ENCODE assay signal across 34 cellular contexts in genomic region chr2:31535753-31536152, GRCh38. TPM values are rescaled to one million over a fixed set of nuclear protein-coding genes. Genes with fewer than 3 reads are reported as not detected.
"Had no signal": no experiment of that assay in that cellular context is flagged by ENCODE, and none has a peak within 500 bp of the region (broad histone marks: within the 10 kb centered on the region; RNA-seq: fewer than 3 reads in every experiment).

No MANE protein-coding gene starts in this region.

- ATAC-seq: activated CD4-positive, CD25-positive, alpha-beta regulatory T cell treated with anti-CD3 and anti-CD28 coated beads, Interleukin-2, amount 50 U/mL, for 24 hours; activated CD8-positive, alpha-beta T cell treated with anti-CD3 and anti-CD28 coated beads for 36 hours; activated T-cell treated with anti-CD3 and anti-CD28 coated beads, Interleukin-2, amount 50 U/mL, for 4 hours; activated T-helper 17 cell treated with anti-CD3 and anti-CD28 coated beads, Interleukin-2, amount 50 U/mL, for 72 hours; gastrocnemius medialis; left ventricle myocardium superior; stimulated activated naive B cell treated with anti-CD40 and anti-IgM and Interleukin-4, amounts not matched to agents 10 μg/mL and 1 μg/mL and 100 μg/mL, for 72 hours had no signal

- H3K4me3 Mint-ChIP-seq: activated CD8-positive, alpha-beta T cell treated with anti-CD3 and anti-CD28 coated beads for 36 hours; activated naive CD8-positive, alpha-beta T cell; activated T-cell treated with anti-CD3 and anti-CD28 coated beads, Interleukin-2, amount 50 U/mL, for 4 hours; activated T-helper 17 cell treated with anti-CD3 and anti-CD28 coated beads, Interleukin-2, amount 50 U/mL, for 72 hours; central memory CD8-positive, alpha-beta T cell; dendritic cell treated with granulocyte-macrophage colony-stimulating factor and Interleukin-4, amounts not matched to agents 40 ng/mL and 50 ng/mL, for 4 days; mesothelial cell of epicardium; naive B cell; nephron progenitor cell; stimulated activated naive B cell treated with anti-CD40 and anti-IgM and Interleukin-4, amounts not matched to agents 10 μg/mL and 1 μg/mL and 100 μg/mL, for 72 hours; T-helper 1 cell treated with Interleukin-12 subunit alpha and Interleukin-12 subunit beta and Interleukin-4 antibody, amounts not matched to agents 30 μg/mL and 1 μg/mL, for 36 hours had no signal

- H3K4me2 ChIP-seq: smooth muscle cell had no signal

- H3K9me3 Mint-ChIP-seq: activated CD8-positive, alpha-beta T cell treated with anti-CD3 and anti-CD28 coated beads for 36 hours; activated T-cell treated with anti-CD3 and anti-CD28 coated beads, Interleukin-2, amount 50 U/mL, for 4 hours; activated T-helper 17 cell treated with anti-CD3 and anti-CD28 coated beads, Interleukin-2, amount 50 U/mL, for 72 hours; central memory CD8-positive, alpha-beta T cell; dendritic cell treated with granulocyte-macrophage colony-stimulating factor and Interleukin-4, amounts not matched to agents 40 ng/mL and 50 ng/mL, for 4 days; mesothelial cell of epicardium; nephron progenitor cell; stimulated activated naive B cell treated with anti-CD40 and anti-IgM and Interleukin-4, amounts not matched to agents 10 μg/mL and 1 μg/mL and 100 μg/mL, for 72 hours; T-helper 1 cell treated with Interleukin-12 subunit alpha and Interleukin-12 subunit beta and Interleukin-4 antibody, amounts not matched to agents 30 μg/mL and 1 μg/mL, for 36 hours had no signal

- H3K27ac ChIP-seq: epithelial cell of prostate, gastrocnemius medialis, neutrophil, sigmoid colon, tibial nerve, WERI-Rb-1 had no signal

- H3K9me3 ChIP-seq: gastrocnemius medialis, neutrophil, sigmoid colon, tibial nerve had no signal

- H3K27ac Mint-ChIP-seq: activated CD8-positive, alpha-beta T cell treated with anti-CD3 and anti-CD28 coated beads for 36 hours; activated naive CD8-positive, alpha-beta T cell; activated T-helper 17 cell treated with anti-CD3 and anti-CD28 coated beads, Interleukin-2, amount 50 U/mL, for 72 hours; dendritic cell treated with granulocyte-macrophage colony-stimulating factor and Interleukin-4, amounts not matched to agents 40 ng/mL and 50 ng/mL, for 4 days; mesothelial cell of epicardium; naive B cell; nephron progenitor cell; progenitor cell of endocrine pancreas; stimulated activated naive B cell treated with anti-CD40 and anti-IgM and Interleukin-4, amounts not matched to agents 10 μg/mL and 1 μg/mL and 100 μg/mL, for 72 hours; T-helper 1 cell treated with Interleukin-12 subunit alpha and Interleukin-12 subunit beta and Interleukin-4 antibody, amounts not matched to agents 30 μg/mL and 1 μg/mL, for 36 hours had no signal

- H3K36me3 ChIP-seq: gastrocnemius medialis, neutrophil, sigmoid colon, tibial nerve, WERI-Rb-1 had no signal

- H3K4me1 ChIP-seq: gastrocnemius medialis, sigmoid colon, tibial nerve had no signal

- H3K4me3 ChIP-seq: gastrocnemius medialis, sigmoid colon, smooth muscle cell, tibial nerve had no signal

- FAIRE-seq: bronchial epithelial cell, endometrium, TTC549 had no signal

- H3K27me3 ChIP-seq: gastrocnemius medialis, sigmoid colon, tibial nerve had no signal

- H3K4me1 Mint-ChIP-seq: activated T-helper 17 cell treated with anti-CD3 and anti-CD28 coated beads, Interleukin-2, amount 50 U/mL, for 72 hours; central memory CD8-positive, alpha-beta T cell; mesothelial cell of epicardium; naive B cell; nephron progenitor cell; stimulated activated naive B cell treated with anti-CD40 and anti-IgM and Interleukin-4, amounts not matched to agents 10 μg/mL and 1 μg/mL and 100 μg/mL, for 72 hours had no signal

- DNase-seq: activated CD4-positive, alpha-beta T cell treated with anti-CD3 and anti-CD28 coated beads for 48 hours; activated CD8-positive, alpha-beta T cell treated with anti-CD3 and anti-CD28 coated beads for 36 hours; activated naive CD4-positive, alpha-beta T cell treated with Interleukin-2 at 50 U/mL for 16 hours; activated T-cell treated with anti-CD3 and anti-CD28 coated beads, Interleukin-2, amount 50 U/mL, for 4 hours; anterior cingulate cortex; gastrocnemius medialis; hippocampal formation; left ventricle myocardium superior; naive B cell; nephron progenitor cell; retina; sigmoid colon; stimulated activated CD4-positive, alpha-beta T cell treated with anti-CD3 and anti-CD28 coated beads, Interleukin-15, amount 100 ng/mL, for 24 hours; stimulated activated CD4-positive, alpha-beta T cell treated with anti-CD3 and anti-CD28 coated beads, Interleukin-2, amount 100 ng/mL, for 24 hours; stimulated activated naive B cell treated with anti-CD40 and anti-IgM and Interleukin-4, amounts not matched to agents 10 μg/mL and 1 μg/mL and 100 μg/mL, for 72 hours; SW 1271; T-helper 9 cell; WERI-Rb-1 had no signal

- H3K36me3 Mint-ChIP-seq: activated naive CD8-positive, alpha-beta T cell; mesothelial cell of epicardium; naive B cell; stimulated activated naive B cell treated with anti-CD40 and anti-IgM and Interleukin-4, amounts not matched to agents 10 μg/mL and 1 μg/mL and 100 μg/mL, for 72 hours had no signal

RNA-seq across cellular contexts. Expression of gene SRD5A2, which starts 45.0 kb away (rescaled TPM):
- total RNA-seq: activated CD8-positive, alpha-beta T cell treated with anti-CD3 and anti-CD28 coated beads for 36 hours; activated T-cell treated with anti-CD3 and anti-CD28 coated beads, Interleukin-2, amount 50 U/mL, for 4 hours; activated T-helper 17 cell treated with anti-CD3 and anti-CD28 coated beads, Interleukin-2, amount 50 U/mL, for 72 hours; bronchial epithelial cell; left ventricle myocardium superior; mesothelial cell of epicardium; osteocyte; sigmoid colon; tibial nerve had no signal
- polyA plus RNA-seq: smooth muscle cell had no signal
